Comparison of ENCODE assay signal across 15 cellular contexts in the genomic region with DNA sequence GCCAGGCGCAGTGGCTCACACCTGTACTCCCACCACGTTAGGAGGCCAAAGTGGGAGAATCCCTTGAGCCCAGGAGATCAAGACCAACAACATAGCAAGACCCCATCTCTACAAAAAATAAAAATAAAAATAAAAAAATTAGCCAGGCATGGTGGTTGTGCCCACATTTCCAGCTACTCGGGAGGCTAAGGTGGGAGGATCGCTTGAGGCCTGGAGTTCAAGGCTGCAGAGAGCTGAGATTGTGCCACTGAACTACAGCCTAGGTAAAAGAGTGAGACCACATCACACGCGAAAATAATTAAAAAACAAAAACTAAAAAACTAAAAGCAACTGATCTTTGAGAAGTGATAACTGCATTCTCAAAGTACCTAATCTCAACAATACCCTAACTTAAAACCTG. TPM values are rescaled to one million over a fixed set of nuclear protein-coding genes. Genes with fewer than 3 reads are reported as not detected.
DNase-seq lines count a peak whose midpoint lies in the region; ATAC-seq, FAIRE-seq and TF ChIP-seq lines count a peak whose summit lies in the region.
"Had no signal": no experiment of that assay in that cellular context is flagged by ENCODE, and none has a peak within 500 bp of the region (broad histone marks: within the 10 kb centered on the region; RNA-seq: fewer than 3 reads in every experiment).

No MANE protein-coding gene starts in this region.

- TF ChIP-seq CTCF in A549 (IDR thresholded peaks at IDR 0.05) (no peak), DOHH2 (IDR thresholded peaks at IDR 0.05; ENCODE audit: low read depth, low read length, poor library complexity, severe bottlenecking) (no peak), keratinocyte (optimal IDR thresholded peaks at IDR 0.05 in 1 of 3, IDR thresholded peaks at IDR 0.05 in 1 of 3, conservative IDR thresholded peaks at IDR 0.05 in 1 of 3; ENCODE audit: extremely low read depth in 1 of 3, insufficient read depth in 2 of 3, low read length in 3 of 3) (no peak)

- H3K36me3 ChIP-seq in DOHH2 (ENCODE audit: control insufficient read depth, low read length): peaks cover 42% of the 10 kb centered on the region
- H3K36me3 ChIP-seq in keratinocyte (ENCODE audit: control insufficient read depth in 2 of 2, extremely low read depth in 1 of 2, insufficient read depth in 2 of 2, low read length in 2 of 2): peaks cover 7 to 11% of the 10 kb centered on the region in 2 experiments

- TF ChIP-seq POLR2A in A549 (IDR thresholded peaks at IDR 0.05; ENCODE audit: low read length) (no peak), GM12891 (IDR thresholded peaks at IDR 0.05; ENCODE audit: low read depth, low read length) (no peak)

- peaks cover 20% of the 10 kb centered on the region for H4K20me1 ChIP-seq in DOHH2 (ENCODE audit: control insufficient read depth, insufficient read depth, low read depth, low read length)
- H4K20me1 ChIP-seq in keratinocyte (ENCODE audit: control insufficient read depth, extremely low read depth, insufficient read depth, low read length): no peaks in the 10 kb centered on the region

- POLR2A ChIA-PET in A549 (lab: Yijun Ruan, JAX): no interaction called here
- POLR2A ChIA-PET in activated CD4-positive, alpha-beta memory T cell treated with anti-CD3 and anti-CD28 coated beads, Interleukin-2, amount 10 ng/mL, durations not matched to agents 7 days and 5 days (lab: Charles Lee): interaction anchor here (3.0 to 3.3 kb wide), 2 partner anchors 14 to 25 kb away, joined by 14 to 21 read pairs; no protein-coding TSS in a partner anchor

- WGBS in A549 (ENCODE audit: missing lambda C conversion rate): 94% methylated on average over 6 of the region's 6 CpGs

- H3K9ac ChIP-seq in keratinocyte (ENCODE audit: control insufficient read depth, extremely low read depth, insufficient read depth, low read length): no peak overlapping the region

- FAIRE-seq in A549 (lab: Jason Lieb, UNC): no peak
- no peak for FAIRE-seq in keratinocyte (lab: Jason Lieb, UNC)
- no peak for FAIRE-seq in GM12891 (lab: Jason Lieb, UNC)
- FAIRE-seq in urothelium cell line (lab: Jason Lieb, UNC): no peak

- H3K79me2 ChIP-seq in DOHH2 (ENCODE audit: control insufficient read depth, low read length): peaks cover 68% of the 10 kb centered on the region
- H3K79me2 ChIP-seq in keratinocyte (ENCODE audit: control insufficient read depth, insufficient read depth, low read length): peaks cover 27% of the 10 kb centered on the region

- no peak overlapping the region for H3K27ac Mint-ChIP-seq in activated CD4-positive, alpha-beta memory T cell treated with anti-CD3 and anti-CD28 coated beads, Interleukin-2, amount 10 ng/mL, durations not matched to agents 7 days and 5 days

- H3K9me1 ChIP-seq in keratinocyte (ENCODE audit: control insufficient read depth, extremely low read depth, insufficient read depth, low read length): no peaks in the 10 kb centered on the region

- H3K4me2 ChIP-seq in A549 (peak overlapping the region; percentile 99), DOHH2 (ENCODE audit: low read length) (peak overlapping the region; percentile 96), keratinocyte (ENCODE audit: control insufficient read depth, extremely low read depth, insufficient read depth, low read depth, low read length) (peak overlapping the region; percentile 96)

- H3K27me3 ChIP-seq in DOHH2 (ENCODE audit: control insufficient read depth, low read length): no peaks in the 10 kb centered on the region
- H3K27me3 ChIP-seq in keratinocyte (ENCODE audit: control insufficient read depth, extremely low read depth, insufficient read depth, low read length): no peaks in the 10 kb centered on the region
- H3K27me3 ChIP-seq: heart right ventricle, vagina had no signal

- no peak overlapping the region; the same call in 2 of the 3 replicates for H3K4me3 ChIP-seq in A549
- H3K4me3 ChIP-seq in DOHH2 (ENCODE audit: low read length): peak overlapping the region; percentile 79
- H3K4me3 ChIP-seq in keratinocyte (ENCODE audit: control insufficient read depth in 2 of 3, extremely low read depth in 1 of 3, insufficient read depth in 2 of 3, low read depth in 1 of 3, low read length in 3 of 3): no peak overlapping the region

- H3K9me3 Mint-ChIP-seq in activated CD4-positive, alpha-beta memory T cell treated with anti-CD3 and anti-CD28 coated beads, Interleukin-2, amount 10 ng/mL, durations not matched to agents 7 days and 5 days: no peaks in the 10 kb centered on the region

- H3K27ac ChIP-seq in A549 (no peak overlapping the region), DOHH2 (ENCODE audit: low read depth, low read length) (peak overlapping the region; percentile 86; the same call in 1 of the 2 replicates), keratinocyte (ENCODE audit: control insufficient read depth, insufficient read depth, low read length) (no peak overlapping the region)
- H3K27ac ChIP-seq: vagina had no signal

- H3K36me3 Mint-ChIP-seq in activated CD4-positive, alpha-beta memory T cell treated with anti-CD3 and anti-CD28 coated beads, Interleukin-2, amount 10 ng/mL, durations not matched to agents 7 days and 5 days (ENCODE audit: low read depth): peaks cover 29% of the 10 kb centered on the region

- H3K9me2 ChIP-seq in DOHH2 (replicated peaks; ENCODE audit: control insufficient read depth, low read length): no peaks in the 10 kb centered on the region

- CTCF ChIA-PET in A549 (lab: Yijun Ruan, JAX): no interaction called here
- CTCF ChIA-PET in activated CD4-positive, alpha-beta memory T cell treated with anti-CD3 and anti-CD28 coated beads, Interleukin-2, amount 10 ng/mL, durations not matched to agents 7 days and 5 days (lab: Charles Lee): no interaction called here

- H2AFZ ChIP-seq in keratinocyte (ENCODE audit: control insufficient read depth, low read length): no peak overlapping the region

- no peak for TF ChIP-seq EP300 in A549 (IDR thresholded peaks at IDR 0.05)

- H3K4me1 ChIP-seq in A549 (peaks cover 28% of the 10 kb centered on the region), DOHH2 (ENCODE audit: control insufficient read depth, low read length) (peaks cover 61% of the 10 kb centered on the region), keratinocyte (ENCODE audit: control insufficient read depth, extremely low read depth, insufficient read depth, low read length) (peaks cover 14% of the 10 kb centered on the region)

- peak overlapping the region; percentile 99 for H3K4me3 Mint-ChIP-seq in activated CD4-positive, alpha-beta memory T cell treated with anti-CD3 and anti-CD28 coated beads, Interleukin-2, amount 10 ng/mL, durations not matched to agents 7 days and 5 days

- DNase-seq in A549 (ENCODE audit: low read depth in 1 of 2, low spot score in 1 of 2): no peak
- no peak for DNase-seq in activated CD4-positive, alpha-beta memory T cell treated with anti-CD3 and anti-CD28 coated beads, Interleukin-2, amount 10 ng/mL, durations not matched to agents 7 days and 5 days
- no peak for DNase-seq in keratinocyte (ENCODE audit: low read depth, low spot score)
- no peak for DNase-seq in GM12891 (ENCODE audit: insufficient read length, low spot score)
- DNase-seq in urothelium cell line (ENCODE audit: low spot score): no peak
- DNase-seq in NCI-H2196 treated with DMSO at 0.1 percent for 48 hours (lab: John Stamatoyannopoulos, UW; ENCODE audit: unreplicated experiment): no peak
- DNase-seq: amygdala; effector memory CD4-positive, alpha-beta T cell; heart right ventricle; NCI-H2227 treated with DMSO at 0.1 percent for 48 hours had no signal

- ATAC-seq in A549 (no peak), HG02970 (IDR thresholded peaks at IDR 0.05; ENCODE audit: low FRiP score, unreplicated experiment) (no peak)
- ATAC-seq: activated CD4-positive, CD25-positive, alpha-beta regulatory T cell treated with anti-CD3 and anti-CD28 coated beads, Interleukin-2, amount 50 U/mL, for 24 hours; heart right ventricle had no signal

- H3K9me3 ChIP-seq in A549 (no peaks in the 10 kb centered on the region), DOHH2 (ENCODE audit: control insufficient read depth, insufficient read depth, low read length) (no peaks in the 10 kb centered on the region), keratinocyte (ENCODE audit: control insufficient read depth, low read depth, low read length) (no peaks in the 10 kb centered on the region)
- H3K9me3 ChIP-seq: HAP-1, heart right ventricle, vagina had no signal

- no peaks in the 10 kb centered on the region for H3K27me3 Mint-ChIP-seq in activated CD4-positive, alpha-beta memory T cell treated with anti-CD3 and anti-CD28 coated beads, Interleukin-2, amount 10 ng/mL, durations not matched to agents 7 days and 5 days

- H3F3A ChIP-seq in DOHH2 (ENCODE audit: control insufficient read depth, insufficient read depth): no peaks in the 10 kb centered on the region

- H3K4me1 Mint-ChIP-seq in activated CD4-positive, alpha-beta memory T cell treated with anti-CD3 and anti-CD28 coated beads, Interleukin-2, amount 10 ng/mL, durations not matched to agents 7 days and 5 days: peaks cover 44% of the 10 kb centered on the region

- dilution Hi-C loops in keratinocyte (cut with MboI; ENCODE audit: extremely low pct_ligation_motif_present, low sequenced_read_pairs): no loop called here

- no peak for TF ChIP-seq RAD21 in A549 (conservative IDR thresholded peaks at IDR 0.05 in 1 of 2, IDR thresholded peaks at IDR 0.05 in 1 of 2)

RNA-seq across cellular contexts. Expression of gene C2orf76, which starts 1.8 kb away (rescaled TPM):
- polyA plus RNA-seq in A549 (2011; rRNA removed): 34.3 and 38.8 TPM in 2 replicates
- 6.7 and 7.4 TPM in 2 replicates for polyA plus RNA-seq in A549 (2012; cell fraction: cytosol; rRNA removed)
- polyA plus RNA-seq in A549 (2012; cell fraction: nucleus; rRNA removed): 1.3 and 2.4 TPM in 2 replicates
- 14.2 to 17.7 TPM (median 16.6 TPM) in 3 replicates for polyA plus RNA-seq in A549 (2017; fragmentation: RNase III; extraction: RNeasy Plus Mini Kit Qiagen cat#74134 plus additional on column Dnase treatment)
- 3.0 and 4.7 TPM in 2 replicates for polyA minus RNA-seq in A549 (2011; rRNA and poly(A)+ RNA removed)
- 1 to 10 TPM; 6.9 to 7.1 TPM for total RNA-seq in activated CD4-positive, alpha-beta memory T cell treated with anti-CD3 and anti-CD28 coated beads, Interleukin-2, amount 10 ng/mL, durations not matched to agents 7 days and 5 days
- polyA plus RNA-seq in keratinocyte: 5.9 to 17.9 TPM (median 15.7 TPM) in 3 replicates
- 11.9 TPM for polyA plus RNA-seq in keratinocyte (2011; ENCODE audit: low read depth)
- 9.2 and 18.1 TPM in 2 replicates for polyA plus RNA-seq in keratinocyte (2011; cell fraction: cytosol; rRNA removed)
- polyA plus RNA-seq in keratinocyte (2011; cell fraction: nucleus; rRNA removed): 3.6 and 7.6 TPM in 2 replicates
- polyA plus RNA-seq in keratinocyte (2012; ENCODE audit: low replicate concordance): 15.7 and 17.8 TPM in 2 replicates
- 1.8 to 3.2 TPM (median 1.9 TPM) in 3 replicates for polyA minus RNA-seq in keratinocyte
- not detected for polyA minus RNA-seq in keratinocyte (2011; cell fraction: cytosol; rRNA and poly(A)+ RNA removed)
- polyA minus RNA-seq in keratinocyte (2011; cell fraction: nucleus; rRNA and poly(A)+ RNA removed): 1.8 and 3.8 TPM in 2 replicates
- polyA plus RNA-seq in GM12891 (2012; ENCODE audit: low read depth, missing spikeins): 17.2 TPM

RNA-seq across cellular contexts. Expression of gene DBI, which starts 2.0 kb away (rescaled TPM):
- 260 and 339 TPM in 2 replicates for polyA plus RNA-seq in A549 (2011; rRNA removed)
- polyA plus RNA-seq in A549 (2012; cell fraction: cytosol; rRNA removed): 295 and 328 TPM in 2 replicates
- polyA plus RNA-seq in A549 (2012; cell fraction: nucleus; rRNA removed): 73.1 and 87.0 TPM in 2 replicates
- polyA plus RNA-seq in A549 (2017; fragmentation: RNase III; extraction: RNeasy Plus Mini Kit Qiagen cat#74134 plus additional on column Dnase treatment): 641 to 829 TPM (median 823 TPM) in 3 replicates
- polyA minus RNA-seq in A549 (2011; rRNA and poly(A)+ RNA removed): 77.3 and 84.1 TPM in 2 replicates
- total RNA-seq in activated CD4-positive, alpha-beta memory T cell treated with anti-CD3 and anti-CD28 coated beads, Interleukin-2, amount 10 ng/mL, durations not matched to agents 7 days and 5 days: 100 to 1,000 TPM; 142 to 150 TPM
- polyA plus RNA-seq in keratinocyte: 415 to 590 TPM (median 446 TPM) in 3 replicates
- polyA plus RNA-seq in keratinocyte (2011; ENCODE audit: low read depth): 259 TPM
- 352 and 443 TPM in 2 replicates for polyA plus RNA-seq in keratinocyte (2011; cell fraction: cytosol; rRNA removed)
- 98.3 and 142 TPM in 2 replicates for polyA plus RNA-seq in keratinocyte (2011; cell fraction: nucleus; rRNA removed)
- 238 and 470 TPM in 2 replicates for polyA plus RNA-seq in keratinocyte (2012; ENCODE audit: low replicate concordance)
- 55.5 to 89.6 TPM (median 65.7 TPM) in 3 replicates for polyA minus RNA-seq in keratinocyte
- 75.8 TPM for polyA minus RNA-seq in keratinocyte (2011; cell fraction: cytosol; rRNA and poly(A)+ RNA removed)
- polyA minus RNA-seq in keratinocyte (2011; cell fraction: nucleus; rRNA and poly(A)+ RNA removed): 12.7 and 18.9 TPM in 2 replicates
- 602 TPM for polyA plus RNA-seq in GM12891 (2012; ENCODE audit: low read depth, missing spikeins)
